19 cellular contexts compared by ENCODE assay signal in genomic region chr6:107098436-107099307, GRCh38. TPM values are rescaled to one million over a fixed set of nuclear protein-coding genes. Genes with fewer than 3 reads are reported as not detected.
A peak's percentile ranks its signal among the peaks of the same experiment; 100 is the strongest.
DNase-seq lines count a peak whose midpoint lies in the region; ATAC-seq, FAIRE-seq and TF ChIP-seq lines count a peak whose summit lies in the region.
"Had no signal": no experiment of that assay in that cellular context is flagged by ENCODE, and none has a peak within 500 bp of the region (broad histone marks: within the 10 kb centered on the region; RNA-seq: fewer than 3 reads in every experiment).

No MANE protein-coding gene starts in this region.

- no peak for FAIRE-seq in H1 (lab: Jason Lieb, UNC)
- FAIRE-seq: GM12892 had no signal

- peak overlapping the region; percentile 17 for H3K27ac Mint-ChIP-seq in activated naive CD8-positive, alpha-beta T cell
- no peak overlapping the region for H3K27ac Mint-ChIP-seq in activated naive CD8-positive, alpha-beta T cell treated with anti-CD3 and anti-CD28 coated beads for 36 hours
- H3K27ac Mint-ChIP-seq in WTC11, result peak overlapping the region; percentile 45; the same call in 1 of the 2 replicates
- peak overlapping the region; percentile 69 for H3K27ac Mint-ChIP-seq in stimulated activated naive B cell treated with anti-CD40 and anti-IgM and Interleukin-4, amounts not matched to agents 10 μg/mL and 1 μg/mL and 100 μg/mL, for 72 hours
- H3K27ac Mint-ChIP-seq: HFFc6 had no signal

- H3K4me2 ChIP-seq in H1 (ENCODE audit: insufficient read depth in 1 of 2, low read depth in 2 of 2, low read length in 2 of 2), result no peak overlapping the region

- no peak overlapping the region for H3K56ac ChIP-seq in H1 (replicated peaks; ENCODE audit: insufficient read length, low read depth, low read length)

- no peak overlapping the region for H3K23ac ChIP-seq in H1 (ENCODE audit: insufficient read length)

- H3K27me3 Mint-ChIP-seq in activated naive CD8-positive, alpha-beta T cell, result no peaks in the 10 kb centered on the region
- H3K27me3 Mint-ChIP-seq in activated naive CD8-positive, alpha-beta T cell treated with anti-CD3 and anti-CD28 coated beads for 36 hours, result no peaks in the 10 kb centered on the region
- H3K27me3 Mint-ChIP-seq in WTC11 (ENCODE audit: low read depth), result no peaks in the 10 kb centered on the region
- H3K27me3 Mint-ChIP-seq in stimulated activated naive B cell treated with anti-CD40 and anti-IgM and Interleukin-4, amounts not matched to agents 10 μg/mL and 1 μg/mL and 100 μg/mL, for 72 hours, result no peaks in the 10 kb centered on the region

- no peak overlapping the region for H2BK15ac ChIP-seq in H1 (ENCODE audit: low read length)

- no peak overlapping the region for H3K4me3 Mint-ChIP-seq in activated naive CD8-positive, alpha-beta T cell
- no peak overlapping the region for H3K4me3 Mint-ChIP-seq in activated naive CD8-positive, alpha-beta T cell treated with anti-CD3 and anti-CD28 coated beads for 36 hours
- H3K4me3 Mint-ChIP-seq in WTC11, result no peak overlapping the region
- peak overlapping the region in 1 of 2 donors; percentile 15 for H3K4me3 Mint-ChIP-seq in stimulated activated naive B cell treated with anti-CD40 and anti-IgM and Interleukin-4, amounts not matched to agents 10 μg/mL and 1 μg/mL and 100 μg/mL, for 72 hours
- H3K4me3 Mint-ChIP-seq: CD14-positive monocyte, HFFc6 had no signal

- H3K79me2 ChIP-seq in H1 (ENCODE audit: control insufficient read depth in 1 of 2, insufficient read depth in 2 of 2, low read length in 2 of 2), result peaks cover 0 to 35% of the 10 kb centered on the region in 2 experiments; a peak in 3 of 4 replicates

- no peak overlapping the region for H3K4me3 ChIP-seq in H1 (ENCODE audit: extremely low read depth in 1 of 4, insufficient read depth in 2 of 4, low read depth in 3 of 4, low read length in 4 of 4)

- no peak for TF ChIP-seq RAD21 in H1 (IDR thresholded peaks at IDR 0.05 in 1 of 2, conservative IDR thresholded peaks at IDR 0.05 in 1 of 2; ENCODE audit: low read depth in 2 of 2, low read length in 2 of 2)

- ATAC-seq in WTC11, result no peak
- ATAC-seq in stimulated activated naive B cell treated with anti-CD40 and anti-IgM and Interleukin-4, amounts not matched to agents 10 μg/mL and 1 μg/mL and 100 μg/mL, for 72 hours (replicated peaks), result peak in 1 of 2 donors; percentile 41
- ATAC-seq in HG03565 (IDR thresholded peaks at IDR 0.05; ENCODE audit: unreplicated experiment), result no peak
- ATAC-seq in HG02981 (IDR thresholded peaks at IDR 0.05; ENCODE audit: unreplicated experiment), result no peak

- no peaks in the 10 kb centered on the region for H3K9me3 ChIP-seq in H1 (ENCODE audit: insufficient read depth in 2 of 2, low read depth in 1 of 2, low read length in 1 of 2)

- H4K5ac ChIP-seq in H1 (ENCODE audit: insufficient read length, low read depth, low read length), result no peak overlapping the region

- no peak overlapping the region for H2BK20ac ChIP-seq in H1 (ENCODE audit: low read length)

- CTCF ChIA-PET in WTC11 (lab: Charles Lee), result interaction anchor here (0.8 to 1.2 kb wide), 2 partner anchors 15 to 101 kb away, joined by 3 to 4 read pairs; no protein-coding TSS in a partner anchor
- CTCF ChIA-PET in H1 (lab: Charles Lee; ENCODE audit: partially characterized antibody), result interaction anchor here (0.9 to 2.8 kb wide), 6 partner anchors 10 to 20 kb away, joined by 3 to 9 read pairs (median 6); no protein-coding TSS in a partner anchor

- no peak overlapping the region; the same call in 1 of the 2 replicates for H2AK5ac ChIP-seq in H1 (ENCODE audit: low read depth, low read length)

- peaks cover 8% of the 10 kb centered on the region; the same call in 1 of the 2 replicates for H3K79me1 ChIP-seq in H1 (ENCODE audit: low read depth, low read length)

- no peak for DNase-seq in activated naive CD8-positive, alpha-beta T cell treated with anti-CD3 and anti-CD28 coated beads for 36 hours
- DNase-seq in WTC11 (ENCODE audit: low spot score), result no peak
- DNase-seq in H1 (ENCODE audit: low read depth in 1 of 2, low spot score in 2 of 2), result no peak
- no peak for DNase-seq in stimulated activated naive B cell treated with anti-CD40 and anti-IgM and Interleukin-4, amounts not matched to agents 10 μg/mL and 1 μg/mL and 100 μg/mL, for 72 hours
- no peak for DNase-seq in dermis blood vessel endothelial cell
- DNase-seq: COR-L47, GF-D8, HFFc6, Kasumi-1, NCI-H1105, NCI-H1694, NCI-H226, NCI-H524 treated with DMSO at 0.1 percent for 48 hours, SIG-M5 had no signal

- no peaks in the 10 kb centered on the region; the same call in 1 of the 2 replicates for H3K23me2 ChIP-seq in H1 (ENCODE audit: low read depth, low read length)

- H3K18ac ChIP-seq in H1 (ENCODE audit: extremely low read depth, low read length), result 0 out of 2 replicates have a peak overlapping the region, but pooled peaks have one; percentile 20

- no peak overlapping the region for H3K14ac ChIP-seq in H1 (ENCODE audit: insufficient read length)

- H3K9ac ChIP-seq in H1 (replicated peaks in 1 of 4; ENCODE audit: extremely low read depth in 1 of 4, low read depth in 3 of 4, low read length in 3 of 4), result no peak overlapping the region

- H2BK5ac ChIP-seq in H1 (ENCODE audit: low read depth, low read length), result peak overlapping the region; percentile 15; the same call in 1 of the 2 replicates

- peaks cover 12 to 17% (median 15%) of the 10 kb centered on the region in 4 experiments for H3K4me1 ChIP-seq in H1 (replicated peaks in 1 of 4; ENCODE audit: control insufficient read depth in 3 of 4, insufficient read depth in 4 of 4, low read length in 3 of 4)

- H3K4me1 Mint-ChIP-seq in activated naive CD8-positive, alpha-beta T cell (ENCODE audit: low read depth), result peaks cover 8% of the 10 kb centered on the region
- H3K4me1 Mint-ChIP-seq in activated naive CD8-positive, alpha-beta T cell treated with anti-CD3 and anti-CD28 coated beads for 36 hours, result peaks cover 9% of the 10 kb centered on the region
- peaks cover 27% of the 10 kb centered on the region for H3K4me1 Mint-ChIP-seq in WTC11
- peaks cover 12 to 45% of the 10 kb centered on the region in 2 donors for H3K4me1 Mint-ChIP-seq in stimulated activated naive B cell treated with anti-CD40 and anti-IgM and Interleukin-4, amounts not matched to agents 10 μg/mL and 1 μg/mL and 100 μg/mL, for 72 hours
- H3K4me1 Mint-ChIP-seq: CD14-positive monocyte had no signal

- no peaks in the 10 kb centered on the region for H4K20me1 ChIP-seq in H1 (replicated peaks in 1 of 2; ENCODE audit: control insufficient read depth in 1 of 2, insufficient read depth in 2 of 2, low read length in 2 of 2)

- H2BK120ac ChIP-seq in H1 (replicated peaks; ENCODE audit: low read depth, low read length), result no peak overlapping the region

- 92% methylated on average over 14 of the region's 14 CpGs; no CpG with 5 or more reads in 1 of the 2 experiments for WGBS in H1 (ENCODE audit: extremely low coverage in 1 of 2, insufficient coverage in 1 of 2, insufficient read length in 1 of 2, insufficient replicate concordance in 2 of 2, low coverage in 1 of 2, low lambda C conversion rate in 2 of 2, missing lambda C conversion rate in 1 of 2), 2 experiments

- H3K36me3 ChIP-seq in H1 (ENCODE audit: control insufficient read depth in 2 of 4, insufficient read depth in 4 of 4, low read length in 3 of 4), result peaks cover 0 to 38% (median 16%) of the 10 kb centered on the region in 4 experiments; a peak in 6 of 8 replicates

- TF ChIP-seq EP300 in H1 (IDR thresholded peaks at IDR 0.05; ENCODE audit: borderline replicate concordance in 1 of 2, low read depth in 2 of 2, low read length in 2 of 2), result no peak

- H3K27me3 ChIP-seq in H1 (replicated peaks in 1 of 4; ENCODE audit: control insufficient read depth in 3 of 4, extremely low read depth in 1 of 4, insufficient read depth in 3 of 4, low read length in 3 of 4), result no peaks in the 10 kb centered on the region

- H3K9me3 Mint-ChIP-seq in activated naive CD8-positive, alpha-beta T cell (ENCODE audit: low read depth), result no peaks in the 10 kb centered on the region
- no peaks in the 10 kb centered on the region for H3K9me3 Mint-ChIP-seq in activated naive CD8-positive, alpha-beta T cell treated with anti-CD3 and anti-CD28 coated beads for 36 hours
- no peaks in the 10 kb centered on the region for H3K9me3 Mint-ChIP-seq in WTC11
- no peaks in the 10 kb centered on the region for H3K9me3 Mint-ChIP-seq in stimulated activated naive B cell treated with anti-CD40 and anti-IgM and Interleukin-4, amounts not matched to agents 10 μg/mL and 1 μg/mL and 100 μg/mL, for 72 hours
- H3K9me3 Mint-ChIP-seq: HFFc6 had no signal

- H4K91ac ChIP-seq in H1 (replicated peaks; ENCODE audit: insufficient read length, low read length), result no peak overlapping the region

- TF ChIP-seq POLR2A in H1 (IDR thresholded peaks at IDR 0.05; ENCODE audit: control extremely low read depth in 1 of 2, low read depth in 2 of 2, low read length in 2 of 2), result no peak

- POLR2A ChIA-PET in WTC11 (lab: Charles Lee), result no interaction called here
- POLR2A ChIA-PET in H1 (lab: Charles Lee; ENCODE audit: partially characterized antibody), result interaction anchor here (2.9 kb wide), 1 partner anchor 17 kb away, joined by 9 read pairs; the partner anchor contains the start of gene BEND3

- no peak overlapping the region for H2AFZ ChIP-seq in H1 (ENCODE audit: low read length)

- TF ChIP-seq CTCF in WTC11 (IDR thresholded peaks at IDR 0.05), result no peak
- TF ChIP-seq CTCF in H1 (IDR thresholded peaks at IDR 0.05; ENCODE audit: control extremely low read depth in 1 of 3, insufficient read depth in 1 of 3, low read depth in 1 of 3, low read length in 3 of 3), result no peak

- no peak overlapping the region for H4K8ac ChIP-seq in H1 (ENCODE audit: extremely low read depth, insufficient read depth, low read length)

- peak overlapping the region; percentile 29; the same call in 1 of the 2 replicates for H2BK12ac ChIP-seq in H1 (ENCODE audit: low read depth, low read length)

- H3K27ac ChIP-seq in H1 (ENCODE audit: low read depth, low read length), result no peak overlapping the region

- peaks cover 8% of the 10 kb centered on the region for H3K36me3 Mint-ChIP-seq in activated naive CD8-positive, alpha-beta T cell
- H3K36me3 Mint-ChIP-seq in activated naive CD8-positive, alpha-beta T cell treated with anti-CD3 and anti-CD28 coated beads for 36 hours, result peaks cover 7% of the 10 kb centered on the region
- H3K36me3 Mint-ChIP-seq in WTC11, result peaks cover 43% of the 10 kb centered on the region
- peaks cover 0 to 13% of the 10 kb centered on the region in 2 donors for H3K36me3 Mint-ChIP-seq in stimulated activated naive B cell treated with anti-CD40 and anti-IgM and Interleukin-4, amounts not matched to agents 10 μg/mL and 1 μg/mL and 100 μg/mL, for 72 hours
- H3K36me3 Mint-ChIP-seq: CD14-positive monocyte had no signal

- no peak overlapping the region for H3K4ac ChIP-seq in H1 (replicated peaks; ENCODE audit: insufficient read length, low read depth, low read length)

RNA-seq across cellular contexts. Expression of gene BEND3, which starts 16.6 kb away (rescaled TPM):
- 1 to 10 TPM; 8.6 to 9.3 TPM for total RNA-seq in activated naive CD8-positive, alpha-beta T cell treated with anti-CD3 and anti-CD28 coated beads for 36 hours
- 25.4 to 33.8 TPM (median 33.3 TPM) in 3 replicates for total RNA-seq in WTC11 (2021)
- 38.8 and 40.8 TPM in 2 replicates for total RNA-seq in H1 (2021; fragmentation: NEBNext Ultra II Directional; extraction: Animal tissue kit (Norgen Biotek cat#: 25700))
- polyA plus RNA-seq in H1 (2011; rRNA removed), result 25.2 and 26.2 TPM in 2 replicates
- polyA plus RNA-seq in H1 (2011; cell fraction: cytosol; rRNA removed), result 21.1 TPM
- polyA plus RNA-seq in H1 (2011; cell fraction: nucleus; rRNA removed), result 48.4 TPM
- polyA plus RNA-seq in H1 (2012, experiment 1 of 2), result 22.5 to 25.1 TPM (median 23.6 TPM) in 4 replicates
- 15.4 TPM for polyA plus RNA-seq in H1 (2012, experiment 2 of 2)
- polyA plus RNA-seq in H1 (2013, experiment 1 of 2), result 17.8 TPM
- polyA plus RNA-seq in H1 (2013, experiment 2 of 2), result 16.3 TPM
- polyA minus RNA-seq in H1 (2011; rRNA and poly(A)+ RNA removed), result 42.9 and 43.2 TPM in 2 replicates
- polyA minus RNA-seq in H1 (2011; cell fraction: cytosol; rRNA and poly(A)+ RNA removed), result 38.0 TPM
- 31.0 TPM for polyA minus RNA-seq in H1 (2011; cell fraction: nucleus; rRNA and poly(A)+ RNA removed)
- 1.9 and 3.5 TPM in 2 replicates for total RNA-seq in dermis blood vessel endothelial cell
